In the genomic region with DNA sequence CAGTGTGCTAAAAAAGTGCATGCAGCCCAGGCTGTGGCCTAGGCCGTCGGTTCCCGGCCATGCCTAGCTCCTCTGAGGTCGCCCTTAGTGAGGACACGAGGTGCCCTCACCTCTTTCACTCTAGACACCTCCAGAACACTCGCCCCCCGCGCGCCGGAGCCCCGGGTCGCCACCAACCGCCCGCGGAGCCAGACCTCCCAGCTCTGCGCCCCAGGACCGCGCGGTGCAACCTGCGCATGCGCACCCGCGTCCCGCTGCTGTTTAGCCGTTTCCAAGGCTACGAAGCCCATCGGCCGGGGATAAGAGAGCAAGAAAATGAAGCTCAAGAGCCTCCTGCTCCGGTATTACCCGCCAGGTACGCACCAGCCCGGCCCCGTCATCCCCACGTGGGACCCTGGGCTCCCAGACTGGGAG, we compare ENCODE assay signal across 9 cellular contexts. TPM values are rescaled to one million over a fixed set of nuclear protein-coding genes. Genes with fewer than 3 reads are reported as not detected.
A peak's percentile ranks its signal among the peaks of the same experiment; 100 is the strongest.
DNase-seq lines count a peak whose midpoint lies in the region; ATAC-seq and FAIRE-seq lines count a peak whose summit lies in the region.
"Had no signal": no experiment of that assay in that cellular context is flagged by ENCODE, and none has a peak within 500 bp of the region (broad histone marks: within the 10 kb centered on the region; RNA-seq: fewer than 3 reads in every experiment).

A gene with protein sequence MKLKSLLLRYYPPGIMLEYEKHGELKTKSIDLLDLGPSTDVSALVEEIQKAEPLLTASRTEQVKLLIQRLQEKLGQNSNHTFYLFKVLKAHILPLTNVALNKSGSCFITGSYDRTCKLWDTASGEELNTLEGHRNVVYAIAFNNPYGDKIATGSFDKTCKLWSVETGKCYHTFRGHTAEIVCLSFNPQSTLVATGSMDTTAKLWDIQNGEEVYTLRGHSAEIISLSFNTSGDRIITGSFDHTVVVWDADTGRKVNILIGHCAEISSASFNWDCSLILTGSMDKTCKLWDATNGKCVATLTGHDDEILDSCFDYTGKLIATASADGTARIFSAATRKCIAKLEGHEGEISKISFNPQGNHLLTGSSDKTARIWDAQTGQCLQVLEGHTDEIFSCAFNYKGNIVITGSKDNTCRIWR (plus strand): TSS at position 257 of the 414 bp plus-strand sequence. CDS start 59 bp downstream, at position 316.

- peak; percentile 52 for DNase-seq in NCI-H2227 (lab: John Stamatoyannopoulos, UW; ENCODE audit: unreplicated experiment)
- DNase-seq in NCI-H2227 treated with DMSO at 0.1 percent for 48 hours (lab: John Stamatoyannopoulos, UW) = no peak
- DNase-seq in NCI-H510A (lab: John Stamatoyannopoulos, UW) = peak; percentile 47
- peak; percentile 23 for DNase-seq in activated naive CD4-positive, alpha-beta T cell treated with anti-CD3 and anti-CD28 coated beads, Interleukin-2, amount 50 U/mL, for 16 hours
- peak; percentile 79 for DNase-seq in Right ventricle myocardium inferior (ENCODE audit: missing footprints)
- peak; percentile 77 to 90 for DNase-seq in trophoblast cell
- no peak for DNase-seq in NCI-H1048 (lab: John Stamatoyannopoulos, UW)
- no peak for DNase-seq in RCC 7860 (ENCODE audit: low spot score)

- no peak within 1 kb of the TSS for H4K12ac ChIP-seq in trophoblast cell (ENCODE audit: low read depth, low read length)

- peak within 1 kb of the TSS; percentile 19 for H2BK120ac ChIP-seq in trophoblast cell (ENCODE audit: insufficient read depth, low read length, poor library complexity)

- H4K8ac ChIP-seq in trophoblast cell (ENCODE audit: low read depth, low read length) = peak within 1 kb of the TSS; percentile 14

- H2BK12ac ChIP-seq in trophoblast cell (ENCODE audit: low read length) = peak within 1 kb of the TSS; percentile 37

- H3K27ac ChIP-seq in trophoblast cell (ENCODE audit: low read depth, low read length) = peak within 1 kb of the TSS; percentile 83
- H3K27ac ChIP-seq: C4-2B had no signal

- peak within 1 kb of the TSS; percentile 74 for H3K4me2 ChIP-seq in trophoblast cell (ENCODE audit: low read length)

- H3K14ac ChIP-seq in trophoblast cell (ENCODE audit: low read length) = peak within 1 kb of the TSS; percentile 38

- H3K4ac ChIP-seq in trophoblast cell (ENCODE audit: low read depth, low read length) = no peak within 1 kb of the TSS

- peaks cover 10% of the 10 kb centered on the region for H3K79me1 ChIP-seq in trophoblast cell (ENCODE audit: low read length)

- H3K9me3 ChIP-seq in trophoblast cell (ENCODE audit: insufficient read depth, low read depth, low read length) = no peaks in the 10 kb centered on the region

- intact Hi-C loops in Right ventricle myocardium inferior (cut with DNase I) = no loop called here

- peak within 1 kb of the TSS; percentile 48 for H3K18ac ChIP-seq in trophoblast cell (ENCODE audit: low read length)

- peak; percentile 75 for ATAC-seq in Right ventricle myocardium inferior

- peak within 1 kb of the TSS; percentile 24 for H2BK5ac ChIP-seq in trophoblast cell (ENCODE audit: low read depth, low read length, poor library complexity)

- no peaks in the 10 kb centered on the region for H3K36me3 ChIP-seq in trophoblast cell (ENCODE audit: control insufficient read depth in 1 of 2, insufficient read depth in 2 of 2, low read length in 2 of 2)

- peak within 1 kb of the TSS; percentile 6 for H3K9ac ChIP-seq in trophoblast cell (ENCODE audit: low read length)

- peak within 1 kb of the TSS; percentile 82 for H2AFZ ChIP-seq in trophoblast cell (ENCODE audit: insufficient read depth, low read length, poor library complexity)

- no peak within 1 kb of the TSS for H2AK5ac ChIP-seq in trophoblast cell (ENCODE audit: low read length)

- WGBS in trophoblast cell (ENCODE audit: extremely low coverage, insufficient coverage, insufficient read length) = no CpG with 5 or more reads among the region's 34 CpGs

- H3K4me1 ChIP-seq in trophoblast cell (ENCODE audit: control insufficient read depth in 1 of 2, insufficient read depth in 2 of 2, low read length in 2 of 2) = peaks cover 12 to 13% of the 10 kb centered on the region in 2 experiments

- H3K23ac ChIP-seq in trophoblast cell (ENCODE audit: low read length) = no peak within 1 kb of the TSS

- peak within 1 kb of the TSS; percentile 38 for H3K4me3 ChIP-seq in trophoblast cell (ENCODE audit: low read depth, low read length)

- no peaks in the 10 kb centered on the region for H3K27me3 ChIP-seq in trophoblast cell (ENCODE audit: insufficient read depth, low read length)

- no peak for FAIRE-seq in RCC 7860 (lab: Jason Lieb, UNC)

- peaks cover 2% of the 10 kb centered on the region for H3K79me2 ChIP-seq in trophoblast cell (ENCODE audit: control insufficient read depth, insufficient read depth, low read length, poor library complexity)

- H4K91ac ChIP-seq in trophoblast cell (ENCODE audit: low read depth, low read length) = peak within 1 kb of the TSS; percentile 74

RNA-seq across cellular contexts. Expression of the gene that starts here (rescaled TPM):
- total RNA-seq in Right ventricle myocardium inferior = not detected
- 0.24 and 0.33 TPM in 2 replicates for polyA plus RNA-seq in trophoblast cell (2013)

Comparison
In these comparisons a context has a peak if more than half of its experiments do, and no peak if none do; other contexts are left out.
1. DNase-seq: peak in NCI-H2227 (single experiment), NCI-H510A (single experiment), activated naive CD4-positive, alpha-beta T cell treated with anti-CD3 and anti-CD28 coated beads, Interleukin-2, amount 50 U/mL, for 16 hours (single experiment) and trophoblast cell (2 of 2); none in NCI-H2227 treated with DMSO at 0.1 percent for 48 hours (single experiment), NCI-H1048 (single experiment) and RCC 7860 (single experiment).
2. Peak in DNase-seq and ATAC-seq in Right ventricle myocardium inferior; RNA of the gene not detected or under 1 TPM.